Comparison of ENCODE assay signal across 1 cellular context in the genomic region with DNA sequence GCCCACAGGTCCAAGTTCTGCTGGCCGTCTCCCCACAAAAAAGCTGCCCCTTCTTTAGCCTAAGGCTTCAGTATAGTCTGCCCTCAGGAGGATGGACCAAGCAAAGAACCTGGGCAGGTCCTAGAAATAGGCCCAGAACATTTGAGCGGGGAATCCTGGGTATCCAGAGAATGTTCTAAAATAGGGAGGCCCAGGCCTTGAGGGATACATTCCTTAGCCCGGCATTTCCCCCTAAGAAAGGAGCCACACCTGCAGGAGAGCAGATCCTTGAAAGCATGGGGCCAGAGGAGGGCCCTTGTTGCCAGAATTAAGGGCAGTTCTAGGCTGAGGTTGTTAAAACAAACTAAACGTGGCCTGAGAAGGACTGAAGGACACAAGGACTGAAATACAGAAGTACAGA.
TF ChIP-seq lines count a peak whose summit lies in the region.

No MANE protein-coding gene starts in this region.

TF ChIP-seq in GM23338, 12 proteins besides CTCF, POLR2A, EP300 and RAD21 (continued from another document):
- TF ChIP-seq, protein P1, sequence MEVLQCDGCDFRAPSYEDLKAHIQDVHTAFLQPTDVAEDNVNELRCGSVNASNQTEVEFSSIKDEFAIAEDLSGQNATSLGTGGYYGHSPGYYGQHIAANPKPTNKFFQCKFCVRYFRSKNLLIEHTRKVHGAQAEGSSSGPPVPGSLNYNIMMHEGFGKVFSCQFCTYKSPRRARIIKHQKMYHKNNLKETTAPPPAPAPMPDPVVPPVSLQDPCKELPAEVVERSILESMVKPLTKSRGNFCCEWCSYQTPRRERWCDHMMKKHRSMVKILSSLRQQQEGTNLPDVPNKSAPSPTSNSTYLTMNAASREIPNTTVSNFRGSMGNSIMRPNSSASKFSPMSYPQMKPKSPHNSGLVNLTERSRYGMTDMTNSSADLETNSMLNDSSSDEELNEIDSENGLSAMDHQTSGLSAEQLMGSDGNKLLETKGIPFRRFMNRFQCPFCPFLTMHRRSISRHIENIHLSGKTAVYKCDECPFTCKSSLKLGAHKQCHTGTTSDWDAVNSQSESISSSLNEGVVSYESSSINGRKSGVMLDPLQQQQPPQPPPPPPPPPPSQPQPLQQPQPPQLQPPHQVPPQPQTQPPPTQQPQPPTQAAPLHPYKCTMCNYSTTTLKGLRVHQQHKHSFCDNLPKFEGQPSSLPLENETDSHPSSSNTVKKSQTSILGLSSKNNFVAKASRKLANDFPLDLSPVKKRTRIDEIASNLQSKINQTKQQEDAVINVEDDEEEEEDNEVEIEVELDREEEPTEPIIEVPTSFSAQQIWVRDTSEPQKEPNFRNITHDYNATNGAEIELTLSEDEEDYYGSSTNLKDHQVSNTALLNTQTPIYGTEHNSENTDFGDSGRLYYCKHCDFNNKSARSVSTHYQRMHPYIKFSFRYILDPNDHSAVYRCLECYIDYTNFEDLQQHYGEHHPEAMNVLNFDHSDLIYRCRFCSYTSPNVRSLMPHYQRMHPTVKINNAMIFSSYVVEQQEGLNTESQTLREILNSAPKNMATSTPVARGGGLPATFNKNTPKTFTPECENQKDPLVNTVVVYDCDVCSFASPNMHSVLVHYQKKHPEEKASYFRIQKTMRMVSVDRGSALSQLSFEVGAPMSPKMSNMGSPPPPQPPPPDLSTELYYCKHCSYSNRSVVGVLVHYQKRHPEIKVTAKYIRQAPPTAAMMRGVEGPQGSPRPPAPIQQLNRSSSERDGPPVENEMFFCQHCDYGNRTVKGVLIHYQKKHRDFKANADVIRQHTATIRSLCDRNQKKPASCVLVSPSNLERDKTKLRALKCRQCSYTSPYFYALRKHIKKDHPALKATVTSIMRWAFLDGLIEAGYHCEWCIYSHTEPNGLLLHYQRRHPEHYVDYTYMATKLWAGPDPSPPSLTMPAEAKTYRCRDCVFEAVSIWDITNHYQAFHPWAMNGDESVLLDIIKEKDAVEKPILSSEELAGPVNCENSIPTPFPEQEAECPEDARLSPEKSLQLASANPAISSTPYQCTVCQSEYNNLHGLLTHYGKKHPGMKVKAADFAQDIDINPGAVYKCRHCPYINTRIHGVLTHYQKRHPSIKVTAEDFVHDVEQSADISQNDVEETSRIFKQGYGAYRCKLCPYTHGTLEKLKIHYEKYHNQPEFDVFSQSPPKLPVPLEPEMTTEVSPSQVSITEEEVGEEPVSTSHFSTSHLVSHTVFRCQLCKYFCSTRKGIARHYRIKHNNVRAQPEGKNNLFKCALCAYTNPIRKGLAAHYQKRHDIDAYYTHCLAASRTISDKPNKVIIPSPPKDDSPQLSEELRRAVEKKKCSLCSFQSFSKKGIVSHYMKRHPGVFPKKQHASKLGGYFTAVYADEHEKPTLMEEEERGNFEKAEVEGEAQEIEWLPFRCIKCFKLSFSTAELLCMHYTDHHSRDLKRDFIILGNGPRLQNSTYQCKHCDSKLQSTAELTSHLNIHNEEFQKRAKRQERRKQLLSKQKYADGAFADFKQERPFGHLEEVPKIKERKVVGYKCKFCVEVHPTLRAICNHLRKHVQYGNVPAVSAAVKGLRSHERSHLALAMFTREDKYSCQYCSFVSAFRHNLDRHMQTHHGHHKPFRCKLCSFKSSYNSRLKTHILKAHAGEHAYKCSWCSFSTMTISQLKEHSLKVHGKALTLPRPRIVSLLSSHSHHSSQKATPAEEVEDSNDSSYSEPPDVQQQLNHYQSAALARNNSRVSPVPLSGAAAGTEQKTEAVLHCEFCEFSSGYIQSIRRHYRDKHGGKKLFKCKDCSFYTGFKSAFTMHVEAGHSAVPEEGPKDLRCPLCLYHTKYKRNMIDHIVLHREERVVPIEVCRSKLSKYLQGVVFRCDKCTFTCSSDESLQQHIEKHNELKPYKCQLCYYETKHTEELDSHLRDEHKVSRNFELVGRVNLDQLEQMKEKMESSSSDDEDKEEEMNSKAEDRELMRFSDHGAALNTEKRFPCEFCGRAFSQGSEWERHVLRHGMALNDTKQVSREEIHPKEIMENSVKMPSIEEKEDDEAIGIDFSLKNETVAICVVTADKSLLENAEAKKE (CRISPR knock-in tag; IDR thresholded peaks at IDR 0.05): no peak
- TF ChIP-seq, protein P2, sequence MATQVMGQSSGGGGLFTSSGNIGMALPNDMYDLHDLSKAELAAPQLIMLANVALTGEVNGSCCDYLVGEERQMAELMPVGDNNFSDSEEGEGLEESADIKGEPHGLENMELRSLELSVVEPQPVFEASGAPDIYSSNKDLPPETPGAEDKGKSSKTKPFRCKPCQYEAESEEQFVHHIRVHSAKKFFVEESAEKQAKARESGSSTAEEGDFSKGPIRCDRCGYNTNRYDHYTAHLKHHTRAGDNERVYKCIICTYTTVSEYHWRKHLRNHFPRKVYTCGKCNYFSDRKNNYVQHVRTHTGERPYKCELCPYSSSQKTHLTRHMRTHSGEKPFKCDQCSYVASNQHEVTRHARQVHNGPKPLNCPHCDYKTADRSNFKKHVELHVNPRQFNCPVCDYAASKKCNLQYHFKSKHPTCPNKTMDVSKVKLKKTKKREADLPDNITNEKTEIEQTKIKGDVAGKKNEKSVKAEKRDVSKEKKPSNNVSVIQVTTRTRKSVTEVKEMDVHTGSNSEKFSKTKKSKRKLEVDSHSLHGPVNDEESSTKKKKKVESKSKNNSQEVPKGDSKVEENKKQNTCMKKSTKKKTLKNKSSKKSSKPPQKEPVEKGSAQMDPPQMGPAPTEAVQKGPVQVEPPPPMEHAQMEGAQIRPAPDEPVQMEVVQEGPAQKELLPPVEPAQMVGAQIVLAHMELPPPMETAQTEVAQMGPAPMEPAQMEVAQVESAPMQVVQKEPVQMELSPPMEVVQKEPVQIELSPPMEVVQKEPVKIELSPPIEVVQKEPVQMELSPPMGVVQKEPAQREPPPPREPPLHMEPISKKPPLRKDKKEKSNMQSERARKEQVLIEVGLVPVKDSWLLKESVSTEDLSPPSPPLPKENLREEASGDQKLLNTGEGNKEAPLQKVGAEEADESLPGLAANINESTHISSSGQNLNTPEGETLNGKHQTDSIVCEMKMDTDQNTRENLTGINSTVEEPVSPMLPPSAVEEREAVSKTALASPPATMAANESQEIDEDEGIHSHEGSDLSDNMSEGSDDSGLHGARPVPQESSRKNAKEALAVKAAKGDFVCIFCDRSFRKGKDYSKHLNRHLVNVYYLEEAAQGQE (IDR thresholded peaks at IDR 0.05; ENCODE audit: unreplicated experiment): no peak
- TF ChIP-seq EZH2phosphoT487 (IDR thresholded peaks at IDR 0.05; ENCODE audit: unreplicated experiment) (no peak), CREB1 (CRISPR knock-in tag; IDR thresholded peaks at IDR 0.05; ENCODE audit: low read depth) (no peak)
- TF ChIP-seq, protein P3, sequence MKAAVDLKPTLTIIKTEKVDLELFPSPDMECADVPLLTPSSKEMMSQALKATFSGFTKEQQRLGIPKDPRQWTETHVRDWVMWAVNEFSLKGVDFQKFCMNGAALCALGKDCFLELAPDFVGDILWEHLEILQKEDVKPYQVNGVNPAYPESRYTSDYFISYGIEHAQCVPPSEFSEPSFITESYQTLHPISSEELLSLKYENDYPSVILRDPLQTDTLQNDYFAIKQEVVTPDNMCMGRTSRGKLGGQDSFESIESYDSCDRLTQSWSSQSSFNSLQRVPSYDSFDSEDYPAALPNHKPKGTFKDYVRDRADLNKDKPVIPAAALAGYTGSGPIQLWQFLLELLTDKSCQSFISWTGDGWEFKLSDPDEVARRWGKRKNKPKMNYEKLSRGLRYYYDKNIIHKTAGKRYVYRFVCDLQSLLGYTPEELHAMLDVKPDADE (IDR thresholded peaks at IDR 0.05): no peak
TF ChIP-seq in GM23338: peak in this region for 0.
